25 cellular contexts compared by ENCODE assay signal in the genomic region with DNA sequence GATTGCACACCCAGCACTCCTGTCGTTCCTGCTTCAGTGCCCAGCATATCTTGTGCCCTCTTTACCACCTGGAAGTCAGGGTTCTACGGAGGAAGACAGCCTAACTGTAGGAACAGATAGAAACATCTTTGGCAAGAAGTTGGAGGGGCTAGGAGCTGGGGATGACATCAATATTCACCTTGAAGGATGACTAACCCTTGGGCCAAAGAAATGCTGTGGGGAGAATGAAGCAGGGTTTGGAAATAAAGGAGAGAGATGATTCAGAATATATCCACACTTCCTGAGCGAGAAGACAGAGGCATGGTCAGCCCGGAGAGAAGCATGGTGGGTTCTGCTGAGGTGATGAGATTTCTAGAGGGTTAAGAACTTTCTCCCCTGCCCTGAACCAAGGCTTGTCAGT. TPM values are rescaled to one million over a fixed set of nuclear protein-coding genes. Genes with fewer than 3 reads are reported as not detected.
DNase-seq lines count a peak whose midpoint lies in the region; ATAC-seq, FAIRE-seq and TF ChIP-seq lines count a peak whose summit lies in the region.
"Had no signal": no experiment of that assay in that cellular context is flagged by ENCODE, and none has a peak within 500 bp of the region (broad histone marks: within the 10 kb centered on the region; RNA-seq: fewer than 3 reads in every experiment).

No MANE protein-coding gene starts in this region.

- H3K4me3 ChIP-seq in bronchial epithelial cell (ENCODE audit: low read depth, low read length), result no peak overlapping the region
- H3K4me3 ChIP-seq in mesenchymal stem cell (ENCODE audit: insufficient read depth in 1 of 2, low read depth in 1 of 2, low read length in 2 of 2), result no peak overlapping the region
- no peak overlapping the region for H3K4me3 ChIP-seq in tibial artery
- H3K4me3 ChIP-seq: mucosa of descending colon, transverse colon had no signal

- peak; percentile 24 for DNase-seq in AG08395 (ENCODE audit: low spot score)
- DNase-seq in HT1080 (ENCODE audit: low read depth), result peak; percentile 65
- peak; percentile 66 for DNase-seq in bronchial epithelial cell (ENCODE audit: low read depth)
- DNase-seq in mesenchymal stem cell, result peak; percentile 48
- DNase-seq in tibial artery, result no peak
- DNase-seq in left lobe of liver (ENCODE audit: low spot score), result no peak
- no peak for DNase-seq in caudate nucleus (lab: John Stamatoyannopoulos, UW)
- DNase-seq: 8988T; activated CD4-positive, alpha-beta T cell treated with anti-CD3 and anti-CD28 coated beads for 36 hours; activated naive CD4-positive, alpha-beta T cell treated with anti-CD3 and anti-CD28 coated beads, Interleukin-2, amount 10 ng/mL, durations not matched to agents 7 days and 5 days; BE2C; DMS53; foreskin fibroblast; mucosa of descending colon; NCI-H1092; NCI-H1930; SK-N-SH; stimulated activated CD8-positive, alpha-beta memory T cell treated with anti-CD3 and anti-CD28 coated beads, Interleukin-4, amount 100 ng/mL, for 48 hours; T-helper 2 cell; transverse colon had no signal

- H3K27ac ChIP-seq in mesenchymal stem cell (ENCODE audit: low read length, poor library complexity, severe bottlenecking), result no peak overlapping the region
- H3K27ac ChIP-seq in tibial artery, result no peak overlapping the region
- H3K27ac ChIP-seq in caudate nucleus (ENCODE audit: low read depth, low read length), result no peak overlapping the region
- H3K27ac ChIP-seq: transverse colon had no signal

- no peak overlapping the region for H4K8ac ChIP-seq in mesenchymal stem cell (ENCODE audit: low read length)

- 63% methylated on average over 4 of the region's 4 CpGs for WGBS in mesenchymal stem cell

- H2BK120ac ChIP-seq in mesenchymal stem cell (ENCODE audit: low read depth, low read length), result no peak overlapping the region

- intact Hi-C loops in tibial artery (cut with DNase I; ENCODE audit: low total_unique reads), result no loop called here

- no peak overlapping the region for H3K9ac ChIP-seq in mesenchymal stem cell (ENCODE audit: low read length)
- H3K9ac ChIP-seq: SK-N-SH had no signal

- H3K4me1 ChIP-seq in mesenchymal stem cell (ENCODE audit: control insufficient read depth, insufficient read depth, low read depth, low read length) (peaks cover 5% of the 10 kb centered on the region), tibial artery (peaks cover 0 to 7% (median 3%) of the 10 kb centered on the region in 4 donors)
- H3K4me1 ChIP-seq: BE2C had no signal

- H3K14ac ChIP-seq in mesenchymal stem cell (ENCODE audit: low read length in 2 of 2), result no peak overlapping the region

- H3K9me3 ChIP-seq in mesenchymal stem cell (ENCODE audit: control insufficient read depth, low read length) (no peaks in the 10 kb centered on the region), tibial artery (no peaks in the 10 kb centered on the region)
- H3K9me3 ChIP-seq: BE2C, mucosa of descending colon, SK-N-SH, transverse colon had no signal

- no peak overlapping the region for H2AK5ac ChIP-seq in mesenchymal stem cell (ENCODE audit: low read length, severe bottlenecking)

- ATAC-seq in left lobe of liver, result no peak
- no peak for ATAC-seq in GM18907 (IDR thresholded peaks at IDR 0.05; ENCODE audit: unreplicated experiment)
- ATAC-seq: activated CD4-positive, alpha-beta T cell treated with anti-CD3 and anti-CD28 coated beads for 36 hours; mucosa of descending colon had no signal

- H3K36me3 ChIP-seq in bronchial epithelial cell (ENCODE audit: control insufficient read depth, insufficient read depth, low read length) (no peaks in the 10 kb centered on the region), mesenchymal stem cell (ENCODE audit: control insufficient read depth in 1 of 2, insufficient read depth in 2 of 2, low read depth in 1 of 2, low read length in 2 of 2) (no peaks in the 10 kb centered on the region), tibial artery (no peaks in the 10 kb centered on the region)
- H3K36me3 ChIP-seq: BE2C, transverse colon had no signal

- FAIRE-seq in bronchial epithelial cell (lab: Jason Lieb, UNC), result peak; percentile 70
- FAIRE-seq: H54 had no signal

- H3K23ac ChIP-seq in mesenchymal stem cell (ENCODE audit: low read length in 2 of 2), result no peak overlapping the region

- no peak overlapping the region for H2BK12ac ChIP-seq in mesenchymal stem cell (ENCODE audit: low read length in 2 of 2)

- H3K27me3 ChIP-seq in bronchial epithelial cell (ENCODE audit: control insufficient read depth, insufficient read depth, low read length) (peaks cover 7% of the 10 kb centered on the region), mesenchymal stem cell (ENCODE audit: control insufficient read depth in 1 of 2, insufficient read depth in 1 of 2, low read length in 2 of 2) (peaks cover 17 to 42% of the 10 kb centered on the region in 2 experiments), tibial artery (peaks cover 0 to 19% of the 10 kb centered on the region in 2 donors)
- H3K27me3 ChIP-seq: BE2C had no signal

- no peak overlapping the region for H4K91ac ChIP-seq in mesenchymal stem cell (ENCODE audit: low read length)

- H3K4me2 ChIP-seq in mesenchymal stem cell (ENCODE audit: low read length, poor library complexity, severe bottlenecking), result no peak overlapping the region
- H3K4me2 ChIP-seq: SK-N-SH had no signal

- TF ChIP-seq CTCF in bronchial epithelial cell (IDR thresholded peaks at IDR 0.05; ENCODE audit: insufficient read depth, low read length, severe bottlenecking) (no peak), tibial artery (IDR thresholded peaks at IDR 0.05) (no peak)

- H3K4ac ChIP-seq in mesenchymal stem cell (ENCODE audit: low read depth in 1 of 2, low read length in 2 of 2), result no peak overlapping the region

- no peaks in the 10 kb centered on the region for H3K79me1 ChIP-seq in mesenchymal stem cell (replicated peaks; ENCODE audit: low read length, poor library complexity, severe bottlenecking)

- H3K18ac ChIP-seq in mesenchymal stem cell (ENCODE audit: low read depth in 1 of 2, low read length in 2 of 2), result peak overlapping the region in 1 of 2 experiments; percentile 33

- H2AFZ ChIP-seq in mesenchymal stem cell (ENCODE audit: low read depth, low read length), result no peak overlapping the region

- H2BK5ac ChIP-seq in mesenchymal stem cell (ENCODE audit: low read depth, low read length, poor library complexity, severe bottlenecking), result no peak overlapping the region

- no peak overlapping the region for H2BK15ac ChIP-seq in mesenchymal stem cell (ENCODE audit: low read depth, poor library complexity, severe bottlenecking)

RNA-seq across cellular contexts. Expression of gene NKAIN1, which starts 4.6 kb away (rescaled TPM):
- 0.58 TPM in 1 of 2 replicates, not detected in the other for total RNA-seq in HT1080 (2014; rRNA removed; shearing (Covaris generic))
- 0.05 and 0.15 TPM in 2 replicates for polyA plus RNA-seq in HT1080 (2015; cell fraction: cytosol; rRNA removed)
- polyA plus RNA-seq in HT1080 (2015; cell fraction: nucleus; rRNA removed), result not detected in 2 replicates
- total RNA-seq in bronchial epithelial cell (under 0.01 TPM in 1 of 2 replicates, not detected in the other), left lobe of liver (not detected)
- polyA plus RNA-seq in mesenchymal stem cell (2013, experiment 1 of 2), result 0.01 TPM
- 0.04 TPM for polyA plus RNA-seq in mesenchymal stem cell (2013, experiment 2 of 2)
- total RNA-seq: activated CD4-positive, alpha-beta T cell treated with anti-CD3 and anti-CD28 coated beads for 36 hours; activated T-helper 1 cell treated with anti-CD3 and anti-CD28 coated beads, Interleukin-12 subunit alpha, Interleukin-12 subunit beta, Interleukin-2, Interleukin-4 antibody, amounts not matched to agents 30 ng/mL and 10 ng/mL and 1 ng/mL, durations not matched to agents 14 hours and 24 hours and 36 hours; LHCN-M2; liver; transverse colon had no signal
- polyA plus RNA-seq: liver had no signal

RNA-seq across cellular contexts. Expression of gene SNRNP40, which starts 52.3 kb away (rescaled TPM):
- 163 and 207 TPM in 2 replicates for total RNA-seq in HT1080 (2014; rRNA removed; shearing (Covaris generic))
- polyA plus RNA-seq in HT1080 (2015; cell fraction: cytosol; rRNA removed), result 66.6 and 75.2 TPM in 2 replicates
- polyA plus RNA-seq in HT1080 (2015; cell fraction: nucleus; rRNA removed), result 75.9 and 84.8 TPM in 2 replicates
- total RNA-seq in bronchial epithelial cell, result 142 and 164 TPM in 2 replicates
- 24.2 TPM for polyA plus RNA-seq in mesenchymal stem cell (2013, experiment 1 of 2)
- polyA plus RNA-seq in mesenchymal stem cell (2013, experiment 2 of 2), result 25.2 TPM
- 14.3 TPM for total RNA-seq in left lobe of liver

RNA-seq across cellular contexts. Expression of gene ZCCHC17, which starts 52.5 kb away (rescaled TPM):
- 25.6 and 32.5 TPM in 2 replicates for total RNA-seq in HT1080 (2014; rRNA removed; shearing (Covaris generic))
- polyA plus RNA-seq in HT1080 (2015; cell fraction: cytosol; rRNA removed), result 35.4 and 37.8 TPM in 2 replicates
- polyA plus RNA-seq in HT1080 (2015; cell fraction: nucleus; rRNA removed), result 20.3 and 24.4 TPM in 2 replicates
- total RNA-seq in bronchial epithelial cell (35.8 and 48.8 TPM in 2 replicates), left lobe of liver (5.2 TPM)
- polyA plus RNA-seq in mesenchymal stem cell (2013, experiment 1 of 2), result 54.6 TPM
- polyA plus RNA-seq in mesenchymal stem cell (2013, experiment 2 of 2), result 57.6 TPM

Comparison
In these comparisons a context has a peak if more than half of its experiments do, and no peak if none do; other contexts are left out.
1. DNase-seq: peak in AG08395 (single experiment), HT1080 (single experiment), bronchial epithelial cell (single experiment) and mesenchymal stem cell (single experiment); none in tibial artery (0 of 2), left lobe of liver (single experiment) and caudate nucleus (0 of 61).